In the genomic region with DNA sequence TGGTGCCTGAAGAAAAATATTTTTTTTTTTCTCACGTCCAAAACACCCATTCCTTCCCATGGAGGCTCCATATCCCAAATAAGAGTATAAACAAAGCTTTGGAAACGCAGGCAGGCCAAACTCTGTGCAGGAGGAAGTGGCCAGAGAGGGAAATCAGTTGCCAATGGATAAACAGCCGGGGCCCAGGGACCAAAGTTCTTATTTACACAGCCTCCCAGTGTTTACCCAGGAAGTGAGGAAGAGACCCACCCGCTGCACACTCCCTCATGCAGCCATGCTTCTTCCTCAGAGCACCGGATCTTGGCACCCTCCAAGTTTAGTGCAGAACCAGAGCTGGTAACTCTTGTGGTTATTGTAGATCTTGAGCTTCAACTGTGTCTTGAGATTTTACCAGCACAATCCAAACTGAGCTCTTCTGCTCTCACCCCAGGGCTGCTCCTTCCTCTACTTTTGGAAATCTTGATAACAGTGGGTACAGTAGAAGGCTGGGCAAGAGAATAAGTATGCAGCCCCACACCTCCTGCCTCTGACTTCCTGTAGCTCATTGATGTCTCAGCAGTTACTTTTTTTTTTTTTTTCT, we compare ENCODE assay signal across 11 cellular contexts. TPM values are rescaled to one million over a fixed set of nuclear protein-coding genes. Genes with fewer than 3 reads are reported as not detected.
A peak's percentile ranks its signal among the peaks of the same experiment; 100 is the strongest.
DNase-seq lines count a peak whose midpoint lies in the region; ATAC-seq and TF ChIP-seq lines count a peak whose summit lies in the region.
"Had no signal": no experiment of that assay in that cellular context is flagged by ENCODE, and none has a peak within 500 bp of the region (broad histone marks: within the 10 kb centered on the region; RNA-seq: fewer than 3 reads in every experiment).

No MANE protein-coding gene starts in this region.

- BruUV-seq in A673 (replicated peaks; lab: Mats Ljungman, UMichigan) = no TSS peak

- DNase-seq in CD14-positive monocyte (ENCODE audit: low spot score) = no peak
- peak; percentile 32 for DNase-seq in activated CD8-positive, alpha-beta T cell treated with anti-CD3 and anti-CD28 coated beads for 36 hours
- DNase-seq in lower lobe of right lung = no peak
- no peak for DNase-seq in A673 (ENCODE audit: low spot score)
- no peak for DNase-seq in dedifferentiated amniotic fluid mesenchymal stem cell (ENCODE audit: extremely low spot score)
- DNase-seq in NCI-H1417 (lab: John Stamatoyannopoulos, UW) = no peak
- DNase-seq: activated CD4-positive, CD25-positive, alpha-beta regulatory T cell; GF-D8; NCI-H345 had no signal

- intact Hi-C loops in CD14-positive monocyte (cut with micrococcal nuclease) = no loop called here
- intact Hi-C loops in activated CD8-positive, alpha-beta T cell treated with anti-CD3 and anti-CD28 coated beads for 36 hours (cut with micrococcal nuclease) = no loop called here
- intact Hi-C loops in lower lobe of right lung (cut with DNase I) = no loop called here
- intact Hi-C loops in A673 (cut with micrococcal nuclease; ENCODE audit: unreplicated experiment) = no loop called here

- H3K4me1 ChIP-seq in HUES48 (ENCODE audit: control insufficient read depth, insufficient read depth, low read length) = no peaks in the 10 kb centered on the region
- peaks cover 15% of the 10 kb centered on the region for H3K4me1 ChIP-seq in lower lobe of right lung
- H3K4me1 ChIP-seq in A673 (ENCODE audit: insufficient read depth, low read length, poor library complexity, severe bottlenecking) = no peaks in the 10 kb centered on the region

- H3K4me3 Mint-ChIP-seq in CD14-positive monocyte = no peak overlapping the region
- H3K4me3 Mint-ChIP-seq in activated CD8-positive, alpha-beta T cell treated with anti-CD3 and anti-CD28 coated beads for 36 hours = peak overlapping the region; percentile 0

- TF ChIP-seq CTCF in CD14-positive monocyte (IDR thresholded peaks at IDR 0.05) = no peak
- no peak for TF ChIP-seq CTCF in activated CD8-positive, alpha-beta T cell treated with anti-CD3 and anti-CD28 coated beads for 36 hours (IDR thresholded peaks at IDR 0.05)
- TF ChIP-seq CTCF in lower lobe of right lung (IDR thresholded peaks at IDR 0.05) = no peak
- TF ChIP-seq CTCF in A673 (conservative IDR thresholded peaks at IDR 0.05; ENCODE audit: low read depth, low read length) = no peak

- H3K4me3 ChIP-seq in HUES48 (ENCODE audit: low read depth, low read length) (no peak overlapping the region), lower lobe of right lung (no peak overlapping the region), A673 (ENCODE audit: low read depth, low read length, poor library complexity, severe bottlenecking) (no peak overlapping the region)

- H3K9me3 ChIP-seq in HUES48 (ENCODE audit: control insufficient read depth, insufficient read depth, low read length) = no peaks in the 10 kb centered on the region
- no peaks in the 10 kb centered on the region for H3K9me3 ChIP-seq in lower lobe of right lung
- H3K9me3 ChIP-seq in A673 (ENCODE audit: low read depth, low read length, poor library complexity, severe bottlenecking) = no peaks in the 10 kb centered on the region

- H3K27ac Mint-ChIP-seq in CD14-positive monocyte = peak overlapping the region in 4 of 7 donors; percentile 5 to 53 (median 21)
- peak overlapping the region; percentile 81 for H3K27ac Mint-ChIP-seq in activated CD8-positive, alpha-beta T cell treated with anti-CD3 and anti-CD28 coated beads for 36 hours

- H3K27me3 ChIP-seq in HUES48 (ENCODE audit: control insufficient read depth, insufficient read depth, low read length) (no peaks in the 10 kb centered on the region), lower lobe of right lung (ENCODE audit: low read depth) (no peaks in the 10 kb centered on the region), A673 (replicated peaks; ENCODE audit: insufficient read depth, low read depth, low read length, poor library complexity) (no peaks in the 10 kb centered on the region)

- H3K36me3 Mint-ChIP-seq in CD14-positive monocyte = peaks cover 52 to 89% of the 10 kb centered on the region in 2 donors
- H3K36me3 Mint-ChIP-seq in activated CD8-positive, alpha-beta T cell treated with anti-CD3 and anti-CD28 coated beads for 36 hours (ENCODE audit: low read depth) = peaks cover 46% of the 10 kb centered on the region

- no peaks in the 10 kb centered on the region for H3K4me1 Mint-ChIP-seq in CD14-positive monocyte
- H3K4me1 Mint-ChIP-seq in activated CD8-positive, alpha-beta T cell treated with anti-CD3 and anti-CD28 coated beads for 36 hours (ENCODE audit: low read depth) = peaks cover 40% of the 10 kb centered on the region

- peaks cover 0 to 1% (median 0%) of the 10 kb centered on the region in 7 donors for H3K9me3 Mint-ChIP-seq in CD14-positive monocyte
- H3K9me3 Mint-ChIP-seq in activated CD8-positive, alpha-beta T cell treated with anti-CD3 and anti-CD28 coated beads for 36 hours = no peaks in the 10 kb centered on the region

- H3K36me3 ChIP-seq in HUES48 (ENCODE audit: control insufficient read depth, insufficient read depth, low read length) (peaks cover 71% of the 10 kb centered on the region), lower lobe of right lung (peaks cover 71% of the 10 kb centered on the region), A673 (ENCODE audit: insufficient read depth, low read length, poor library complexity, severe bottlenecking) (peaks cover 72% of the 10 kb centered on the region)

- peaks cover 0 to 4% (median 1%) of the 10 kb centered on the region in 3 donors for H3K27me3 Mint-ChIP-seq in CD14-positive monocyte (ENCODE audit: low read depth in 3 of 3)
- no peaks in the 10 kb centered on the region for H3K27me3 Mint-ChIP-seq in activated CD8-positive, alpha-beta T cell treated with anti-CD3 and anti-CD28 coated beads for 36 hours

- POLR2A ChIA-PET in activated CD8-positive, alpha-beta T cell treated with anti-CD3 and anti-CD28 coated beads for 36 hours (lab: Charles Lee) = interaction anchor here (0.7 to 1.7 kb wide), 8 partner anchors 11 to 82 kb away, joined by 3 to 10 read pairs (median 4); a partner anchor contains a TSS
- POLR2A ChIA-PET in A673 (lab: Charles Lee; ENCODE audit: low non-redundant PET) = interaction anchor here (0.6 kb wide), 1 partner anchor 48 kb away, joined by 4 read pairs; no protein-coding TSS in a partner anchor

- peak; percentile 65 for ATAC-seq in activated CD8-positive, alpha-beta T cell treated with anti-CD3 and anti-CD28 coated beads for 36 hours
- ATAC-seq in lower lobe of right lung = peak; percentile 33 to 58
- no peak for ATAC-seq in GM21717 (IDR thresholded peaks at IDR 0.05; ENCODE audit: unreplicated experiment)

- H3K9ac ChIP-seq in HUES48 (ENCODE audit: low read depth, low read length) = no peak overlapping the region

- H3K27ac ChIP-seq in HUES48 (ENCODE audit: low read depth, low read length) (peak overlapping the region; percentile 42), lower lobe of right lung (peak overlapping the region; percentile 9), A673 (ENCODE audit: low read depth, low read length, poor library complexity, severe bottlenecking) (no peak overlapping the region)

- CTCF ChIA-PET in activated CD8-positive, alpha-beta T cell treated with anti-CD3 and anti-CD28 coated beads for 36 hours (lab: Charles Lee) = interaction anchor here (0.8 to 3.2 kb wide), 8 partner anchors 9 to 106 kb away, joined by 3 to 21 read pairs (median 4); a partner anchor contains a TSS
- CTCF ChIA-PET in A673 (lab: Charles Lee) = no interaction called here

RNA-seq across cellular contexts. Expression of a gene that starts 14.2 kb away (rescaled TPM):
- polyA plus RNA-seq in CD14-positive monocyte = 10 to 100 TPM; 13.9 to 40.3 TPM
- total RNA-seq in activated CD8-positive, alpha-beta T cell treated with anti-CD3 and anti-CD28 coated beads for 36 hours = 10 to 100 TPM; 31.2 to 33.5 TPM
- total RNA-seq in lower lobe of right lung = 34.7 TPM
- total RNA-seq in A673 (2021) = 425 and 445 TPM in 2 replicates

RNA-seq across cellular contexts. Expression of a gene that starts 29.9 kb away (rescaled TPM):
- polyA plus RNA-seq in CD14-positive monocyte = 10 to 100 TPM; 73.8 to 88.7 TPM
- total RNA-seq in activated CD8-positive, alpha-beta T cell treated with anti-CD3 and anti-CD28 coated beads for 36 hours = 100 to 1,000 TPM; 126 to 127 TPM
- total RNA-seq in lower lobe of right lung (68.9 TPM), A673 (2021) (192 and 195 TPM in 2 replicates)

RNA-seq across cellular contexts. Expression of a gene that starts 40.5 kb away (rescaled TPM):
- polyA plus RNA-seq in CD14-positive monocyte = not detected
- 1 to 10 TPM; 4.6 to 5.5 TPM for total RNA-seq in activated CD8-positive, alpha-beta T cell treated with anti-CD3 and anti-CD28 coated beads for 36 hours
- total RNA-seq in lower lobe of right lung = 9.7 TPM
- 4.7 and 5.2 TPM in 2 replicates for total RNA-seq in A673 (2021)

RNA-seq across cellular contexts. Expression of a gene that starts 40.5 kb away (rescaled TPM):
- polyA plus RNA-seq in CD14-positive monocyte = 1 to 10 TPM in 1 of 2 donors, under 1 TPM in 1; 0.35 to 1.1 TPM
- total RNA-seq in activated CD8-positive, alpha-beta T cell treated with anti-CD3 and anti-CD28 coated beads for 36 hours = under 1 TPM; 0.85 to 0.90 TPM
- total RNA-seq in lower lobe of right lung = 2.1 TPM
- total RNA-seq in A673 (2021) = 3.9 and 4.3 TPM in 2 replicates

Comparison
In these comparisons a context has a peak if more than half of its experiments do, and no peak if none do; other contexts are left out.
1. RNA of a gene that starts 14.2 kb away (total RNA-seq): 425 to 445 TPM in A673; 34.7 TPM in lower lobe of right lung (single experiment) and 31.2 to 33.5 TPM in activated CD8-positive, alpha-beta T cell treated with anti-CD3 and anti-CD28 coated beads for 36 hours; every median in the first group is over 10 times any median in the second.